ENCODE assay signal across 17 cellular contexts in the genomic region with DNA sequence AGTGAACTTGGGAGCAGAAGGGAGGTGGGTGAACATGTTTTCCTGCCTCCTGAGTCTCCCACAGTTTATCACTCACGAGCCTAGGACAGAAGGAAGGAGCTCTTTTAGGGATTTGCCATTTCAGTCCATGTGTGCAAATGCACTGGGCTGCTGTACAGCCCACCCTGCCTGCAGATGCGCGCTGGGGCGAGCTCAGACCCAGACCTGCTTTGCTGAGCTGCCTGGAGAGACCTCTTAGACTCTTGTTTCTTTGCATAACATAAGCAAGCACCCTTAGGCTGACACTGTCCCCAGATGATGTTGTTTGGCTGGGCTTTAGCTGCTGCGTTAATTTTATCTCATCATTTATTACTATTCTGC.
DNase-seq lines count a peak whose midpoint lies in the region; ATAC-seq and TF ChIP-seq lines count a peak whose summit lies in the region.
"Had no signal": no experiment of that assay in that cellular context is flagged by ENCODE, and none has a peak within 500 bp of the region (broad histone marks: within the 10 kb centered on the region; RNA-seq: fewer than 3 reads in every experiment).

No MANE protein-coding gene starts in this region.

- POLR2A ChIA-PET in SK-N-SH (lab: Yijun Ruan, JAX): no interaction called here

- no peak overlapping the region for H3K56ac ChIP-seq in mesendoderm (ENCODE audit: low read length)

- no peaks in the 10 kb centered on the region for H3K9me2 ChIP-seq in SK-N-SH

- peaks cover 2% of the 10 kb centered on the region for H3K9me3 Mint-ChIP-seq in endodermal cell

- H3K18ac ChIP-seq in mesendoderm (ENCODE audit: low read length): no peak overlapping the region

- DNase-seq in SK-N-SH: peak; percentile 4
- DNase-seq in 8988T: peak; percentile 3
- peak; percentile 18 for DNase-seq in endodermal cell
- peak; percentile 15 for DNase-seq in posterior vena cava (ENCODE audit: low spot score)
- DNase-seq in UCSD-AML1 (lab: John Stamatoyannopoulos, UW; ENCODE audit: unreplicated experiment): no peak
- DNase-seq in inferior parietal cortex (ENCODE audit: extremely low spot score): no peak
- no peak for DNase-seq in mesendoderm
- DNase-seq: AML-193; Caco-2; CD8-positive, alpha-beta memory T cell; DMS53; GF-D8; HCEC 1CT; HFFc6 had no signal

- no peak overlapping the region for H2BK120ac ChIP-seq in mesendoderm (ENCODE audit: low read depth, low read length)

- no peak overlapping the region for H3K4me3 ChIP-seq in SK-N-SH (ENCODE audit: low read depth in 2 of 2, low read length in 1 of 2)
- no peak overlapping the region for H3K4me3 ChIP-seq in endodermal cell (ENCODE audit: low read length)
- H3K4me3 ChIP-seq in mesendoderm (ENCODE audit: low read length): no peak overlapping the region
- H3K4me3 ChIP-seq: BLaER1 had no signal

- no peak overlapping the region for H4K5ac ChIP-seq in mesendoderm (ENCODE audit: low read length)

- intact Hi-C loops in posterior vena cava (cut with DNase I): no loop called here

- no peak overlapping the region for H3K4ac ChIP-seq in mesendoderm (ENCODE audit: low read depth, low read length)

- H3K79me2 ChIP-seq in SK-N-SH (ENCODE audit: insufficient read depth) (no peaks in the 10 kb centered on the region), mesendoderm (ENCODE audit: control insufficient read depth, insufficient read depth, low read length) (no peaks in the 10 kb centered on the region)

- no peak overlapping the region for H3K4me3 Mint-ChIP-seq in endodermal cell
- H3K4me3 Mint-ChIP-seq: CD8-positive, alpha-beta memory T cell; HFFc6 had no signal

- H3K27me3 Mint-ChIP-seq in endodermal cell (ENCODE audit: insufficient read depth): no peaks in the 10 kb centered on the region

- H3K9me3 ChIP-seq in SK-N-SH: no peaks in the 10 kb centered on the region
- H3K9me3 ChIP-seq in endodermal cell (ENCODE audit: control insufficient read depth, low read length): peaks cover 32% of the 10 kb centered on the region
- H3K9me3 ChIP-seq: BLaER1, Caco-2 had no signal

- H3K36me3 ChIP-seq in SK-N-SH (replicated peaks in 1 of 2; ENCODE audit: control insufficient read depth in 1 of 2, insufficient read depth in 2 of 2, low read length in 1 of 2): no peaks in the 10 kb centered on the region
- no peaks in the 10 kb centered on the region for H3K36me3 ChIP-seq in endodermal cell (ENCODE audit: control insufficient read depth, insufficient read depth, low read length)
- no peaks in the 10 kb centered on the region for H3K36me3 ChIP-seq in mesendoderm (ENCODE audit: control insufficient read depth, insufficient read depth, low read length)
- H3K36me3 ChIP-seq: BLaER1 had no signal

- no peaks in the 10 kb centered on the region for H3K79me1 ChIP-seq in mesendoderm (ENCODE audit: low read length)

- CTCF ChIA-PET in SK-N-SH (lab: Yijun Ruan, JAX): no interaction called here

- no peak overlapping the region for H4K8ac ChIP-seq in mesendoderm (ENCODE audit: low read depth, low read length)

- ATAC-seq in SK-N-SH treated with all-trans-retinoic acid at 6 μM for 48 hours: no peak

- no peak overlapping the region for H2BK15ac ChIP-seq in mesendoderm (replicated peaks; ENCODE audit: low read depth)

- H2BK5ac ChIP-seq in mesendoderm (ENCODE audit: low read length): no peak overlapping the region

- H3K9ac ChIP-seq in SK-N-SH: no peak overlapping the region
- no peak overlapping the region for H3K9ac ChIP-seq in endodermal cell (ENCODE audit: extremely low read depth, low read length, poor library complexity, severe bottlenecking)
- no peak overlapping the region for H3K9ac ChIP-seq in mesendoderm (ENCODE audit: low read length)
- H3K9ac ChIP-seq: BLaER1 had no signal

- no peak overlapping the region for H3K27ac ChIP-seq in SK-N-SH (ENCODE audit: low read depth in 2 of 2, low read length in 1 of 2)
- no peak overlapping the region for H3K27ac ChIP-seq in endodermal cell (ENCODE audit: low read depth, low read length)
- no peak overlapping the region for H3K27ac ChIP-seq in mesendoderm (ENCODE audit: low read depth, low read length)
- H3K27ac ChIP-seq: 22Rv1, BLaER1 had no signal

- H3K36me3 Mint-ChIP-seq in endodermal cell (ENCODE audit: low read depth): peaks cover 47% of the 10 kb centered on the region
- H3K36me3 Mint-ChIP-seq: CD8-positive, alpha-beta memory T cell had no signal

- no peaks in the 10 kb centered on the region for H3K27me3 ChIP-seq in SK-N-SH (ENCODE audit: insufficient read depth)
- H3K27me3 ChIP-seq in endodermal cell (ENCODE audit: control insufficient read depth, insufficient read depth, low read length, poor library complexity, severe bottlenecking): no peaks in the 10 kb centered on the region
- H3K27me3 ChIP-seq in mesendoderm (ENCODE audit: insufficient read depth, low read length, poor library complexity): no peaks in the 10 kb centered on the region
- H3K27me3 ChIP-seq: BLaER1 had no signal

- H3K4me1 Mint-ChIP-seq in endodermal cell: peaks cover 7% of the 10 kb centered on the region
- H3K4me1 Mint-ChIP-seq: CD8-positive, alpha-beta memory T cell had no signal

- 60% methylated on average over 5 of the region's 5 CpGs for WGBS in SK-N-SH (ENCODE audit: low lambda C conversion rate)
- WGBS in endodermal cell (ENCODE audit: insufficient coverage in 1 of 2, insufficient read length in 1 of 2), 2 experiments: 79 to 98% methylated on average over 4 to 5 of the region's 5 CpGs
- WGBS in mesendoderm (ENCODE audit: extremely low coverage, insufficient coverage, low lambda C conversion rate): no CpG with 5 or more reads among the region's 5 CpGs

- H3K23ac ChIP-seq in mesendoderm (ENCODE audit: low read length): no peak overlapping the region

- H4K20me1 ChIP-seq in SK-N-SH (ENCODE audit: insufficient read depth): no peaks in the 10 kb centered on the region
- H4K20me1 ChIP-seq: BLaER1 had no signal

- no peaks in the 10 kb centered on the region for H3F3A ChIP-seq in SK-N-SH (replicated peaks; ENCODE audit: insufficient read depth)

- TF ChIP-seq EP300 in SK-N-SH (IDR thresholded peaks at IDR 0.05; ENCODE audit: borderline replicate concordance in 1 of 2, low read depth in 1 of 2, low read length in 1 of 2): no peak

- H3K27ac Mint-ChIP-seq in endodermal cell: no peak overlapping the region
- H3K27ac Mint-ChIP-seq: CD8-positive, alpha-beta memory T cell; HFFc6 had no signal

- TF ChIP-seq CTCF in SK-N-SH (IDR thresholded peaks at IDR 0.05) (no peak), endodermal cell (conservative IDR thresholded peaks at IDR 0.05) (no peak)

- H2AK5ac ChIP-seq in mesendoderm (ENCODE audit: low read length): no peak overlapping the region

- H3K4me2 ChIP-seq in SK-N-SH (no peak overlapping the region), mesendoderm (ENCODE audit: low read length) (no peak overlapping the region)
- H3K4me2 ChIP-seq: BLaER1 had no signal

- no peaks in the 10 kb centered on the region; a peak in 1 of 4 replicates for H3K4me1 ChIP-seq in SK-N-SH (ENCODE audit: control insufficient read depth in 1 of 2, insufficient read depth in 2 of 2, low read depth in 1 of 2, low read length in 1 of 2)
- no peaks in the 10 kb centered on the region for H3K4me1 ChIP-seq in endodermal cell (ENCODE audit: control insufficient read depth, insufficient read depth, low read length)
- no peaks in the 10 kb centered on the region for H3K4me1 ChIP-seq in mesendoderm (ENCODE audit: control insufficient read depth, low read depth, low read length)
- H3K4me1 ChIP-seq: BLaER1, Caco-2 had no signal

- H2AFZ ChIP-seq in SK-N-SH (ENCODE audit: low read depth): no peak overlapping the region

- no peak for TF ChIP-seq RAD21 in SK-N-SH (IDR thresholded peaks at IDR 0.05; ENCODE audit: low read length)

TF ChIP-seq in SK-N-SH, 30 proteins besides CTCF, POLR2A, EP300 and RAD21 (continues in another document):
- TF ChIP-seq SIN3A (IDR thresholded peaks at IDR 0.05; ENCODE audit: borderline replicate concordance, low read depth, low read length) (no peak), POLR2AphosphoS5 (IDR thresholded peaks at IDR 0.05; ENCODE audit: low read depth, low read length) (no peak), MEF2A (IDR thresholded peaks at IDR 0.05; ENCODE audit: borderline replicate concordance, low read depth) (no peak), NRF1 (IDR thresholded peaks at IDR 0.05; ENCODE audit: low read depth, low read length) (no peak), RFX5 (IDR thresholded peaks at IDR 0.05; ENCODE audit: low read length) (no peak), GATA2 (CRISPR knock-in tag; IDR thresholded peaks at IDR 0.05) (no peak), ELF1 (IDR thresholded peaks at IDR 0.05) (no peak), NFIC (IDR thresholded peaks at IDR 0.05; ENCODE audit: borderline replicate concordance) (no peak), JUND (IDR thresholded peaks at IDR 0.05) (no peak)
- TF ChIP-seq, protein P1, sequence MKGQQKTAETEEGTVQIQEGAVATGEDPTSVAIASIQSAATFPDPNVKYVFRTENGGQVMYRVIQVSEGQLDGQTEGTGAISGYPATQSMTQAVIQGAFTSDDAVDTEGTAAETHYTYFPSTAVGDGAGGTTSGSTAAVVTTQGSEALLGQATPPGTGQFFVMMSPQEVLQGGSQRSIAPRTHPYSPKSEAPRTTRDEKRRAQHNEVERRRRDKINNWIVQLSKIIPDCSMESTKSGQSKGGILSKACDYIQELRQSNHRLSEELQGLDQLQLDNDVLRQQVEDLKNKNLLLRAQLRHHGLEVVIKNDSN (IDR thresholded peaks at IDR 0.05; ENCODE audit: borderline replicate concordance, low read depth): no peak

TF ChIP-seq in SK-N-SH treated with all-trans-retinoic acid at 6 μM for 48 hours, 23 proteins besides CTCF, POLR2A, EP300 and RAD21 (continues in another document):
- TF ChIP-seq RARB (CRISPR knock-in tag; IDR thresholded peaks at IDR 0.05) (no peak), PPARA (CRISPR knock-in tag; IDR thresholded peaks at IDR 0.05; ENCODE audit: borderline replicate concordance) (no peak), ZC3H10 (CRISPR knock-in tag; IDR thresholded peaks at IDR 0.05) (no peak), SNAI2 (CRISPR knock-in tag; IDR thresholded peaks at IDR 0.05) (no peak), TCF4 (CRISPR knock-in tag; IDR thresholded peaks at IDR 0.05; ENCODE audit: borderline replicate concordance) (no peak), CSDC2 (CRISPR knock-in tag; IDR thresholded peaks at IDR 0.05) (no peak), ZNF70 (CRISPR knock-in tag; IDR thresholded peaks at IDR 0.05) (no peak), OSR1 (CRISPR knock-in tag; IDR thresholded peaks at IDR 0.05) (no peak), ISL1 (CRISPR knock-in tag; IDR thresholded peaks at IDR 0.05) (no peak), ZFP3 (CRISPR knock-in tag; IDR thresholded peaks at IDR 0.05) (no peak)

Comparison
In these comparisons a context has a peak if more than half of its experiments do, and no peak if none do; other contexts are left out.
1. DNase-seq: peak in SK-N-SH (single experiment), 8988T (single experiment), endodermal cell (single experiment) and posterior vena cava (single experiment); none in UCSD-AML1 (single experiment), inferior parietal cortex (single experiment) and mesendoderm (single experiment).